ENCODE assay signal across 8 cellular contexts in the genomic region with DNA sequence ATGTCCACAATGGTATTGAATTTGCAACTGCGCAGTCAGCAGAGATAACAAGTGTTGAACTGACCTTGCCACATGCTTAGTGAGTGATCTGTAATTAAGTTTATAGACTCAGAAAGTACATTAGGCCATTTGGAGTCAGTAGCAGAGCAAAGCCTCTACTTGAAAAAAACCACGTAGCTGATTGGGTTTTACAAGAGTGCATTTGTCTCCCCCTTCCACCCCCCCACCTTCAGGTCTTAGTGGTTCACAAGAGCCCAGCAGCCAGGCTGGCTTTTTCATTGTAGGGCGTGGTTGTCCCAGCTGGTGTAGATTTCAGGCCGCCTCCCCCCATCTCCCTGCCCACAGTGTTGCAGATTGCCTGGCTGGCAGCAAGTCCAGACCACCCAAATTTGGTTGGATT. TPM values are rescaled to one million over a fixed set of nuclear protein-coding genes. Genes with fewer than 3 reads are reported as not detected.
DNase-seq lines count a peak whose midpoint lies in the region; ATAC-seq and TF ChIP-seq lines count a peak whose summit lies in the region.
"Not testable (repeated sequence)": the region's sequence is repeated elsewhere in the genome, so short reads cannot be mapped to it uniquely, and the experiment has no call there.
"Had no signal": no experiment of that assay in that cellular context is flagged by ENCODE, and none has a peak within 500 bp of the region (broad histone marks: within the 10 kb centered on the region; RNA-seq: fewer than 3 reads in every experiment).

No MANE protein-coding gene starts in this region.

- peak overlapping the region; percentile 55 to 97 (median 95) for H3K4me2 ChIP-seq in BLaER1 treated with 17β-estradiol and CSF1 and Interleukin-3, amounts not matched to agents 10 nM and 100 nM

- not testable (repeated sequence) for H3K9me3 ChIP-seq in BLaER1 treated with 17β-estradiol and CSF1 and Interleukin-3, amounts not matched to agents 10 nM and 100 nM (replicated peaks in 1 of 11); mucosa of descending colon; sigmoid colon

- peak overlapping the region in 9 of 11 experiments; percentile 14 to 68 (median 51); a peak in 14 of 22 replicates for H3K27ac ChIP-seq in BLaER1 treated with 17β-estradiol and CSF1 and Interleukin-3, amounts not matched to agents 10 nM and 100 nM
- H3K27ac ChIP-seq in RWPE1, result peak overlapping the region; percentile 58
- H3K27ac ChIP-seq in sigmoid colon, result not testable (repeated sequence)

- TF ChIP-seq EP300 in sigmoid colon (IDR thresholded peaks at IDR 0.05), result not testable (repeated sequence)

- H3K36me3 ChIP-seq in BLaER1 treated with 17β-estradiol and CSF1 and Interleukin-3, amounts not matched to agents 10 nM and 100 nM; mucosa of descending colon (ENCODE audit: low read depth); sigmoid colon: not testable (repeated sequence)

- H3K27me3 ChIP-seq in BLaER1 treated with 17β-estradiol and CSF1 and Interleukin-3, amounts not matched to agents 10 nM and 100 nM; sigmoid colon: not testable (repeated sequence)

- POLR2A ChIA-PET in RWPE1 (lab: Yijun Ruan, JAX; ENCODE audit: low non-redundant PET), result not testable (repeated sequence)

- not testable (repeated sequence) for TF ChIP-seq CTCF in RWPE1 (conservative IDR thresholded peaks at IDR 0.05; ENCODE audit: low read depth); mucosa of descending colon (IDR thresholded peaks at IDR 0.05); sigmoid colon (IDR thresholded peaks at IDR 0.05)

- not testable (repeated sequence) for TF ChIP-seq POLR2A in erythroblast (IDR thresholded peaks at IDR 0.05; ENCODE audit: low read length); sigmoid colon (IDR thresholded peaks at IDR 0.05)

- peak; percentile 63 for ATAC-seq in mucosa of descending colon

- H3K9ac ChIP-seq in BLaER1 treated with 17β-estradiol and CSF1 and Interleukin-3, amounts not matched to agents 10 nM and 100 nM, result peak overlapping the region in 7 of 11 experiments; percentile 39 to 67 (median 56); a peak in 13 of 22 replicates

- peak overlapping the region in 5 of 10 experiments; percentile 3 to 52 (median 37); a peak in 8 of 20 replicates for H3K4me3 ChIP-seq in BLaER1 treated with 17β-estradiol and CSF1 and Interleukin-3, amounts not matched to agents 10 nM and 100 nM
- H3K4me3 ChIP-seq in mucosa of descending colon, sigmoid colon: not testable (repeated sequence)

- H4K20me1 ChIP-seq in BLaER1 treated with 17β-estradiol and CSF1 and Interleukin-3, amounts not matched to agents 10 nM and 100 nM, result peaks cover 0 to 24% (median 5%) of the 10 kb centered on the region in 11 experiments; a peak in 10 of 22 replicates

- CTCF ChIA-PET in RWPE1 (lab: Yijun Ruan, JAX), result not testable (repeated sequence)

- WGBS in sigmoid colon, 2 donors, result 23 to 73% methylated on average over 4 of the region's 4 CpGs

- peaks cover 50 to 82% (median 68%) of the 10 kb centered on the region in 10 experiments for H3K4me1 ChIP-seq in BLaER1 treated with 17β-estradiol and CSF1 and Interleukin-3, amounts not matched to agents 10 nM and 100 nM
- H3K4me1 ChIP-seq in mucosa of descending colon (ENCODE audit: low read depth), result peaks cover 14% of the 10 kb centered on the region
- peaks cover 4 to 26% (median 20%) of the 10 kb centered on the region in 4 donors for H3K4me1 ChIP-seq in sigmoid colon

- peak; percentile 67 for DNase-seq in NCI-H2107 treated with DMSO at 0.1 percent for 48 hours (lab: John Stamatoyannopoulos, UW; ENCODE audit: unreplicated experiment)
- DNase-seq in RWPE1 (ENCODE audit: low spot score), result not testable (repeated sequence)
- DNase-seq in activated effector memory CD4-positive, alpha-beta T cell treated with anti-CD3 and anti-CD28 coated beads, Interleukin-2, amount 50 U/mL, for 16 hours, result peak; percentile 30
- DNase-seq in erythroblast (lab: John Stamatoyannopoulos, UW), result peak; percentile 50 to 58
- DNase-seq in mucosa of descending colon, result peak; percentile 68 to 77 (median 73)
- DNase-seq in sigmoid colon, result peak; percentile 46

- intact Hi-C loops in mucosa of descending colon (cut with DNase I, micrococcal nuclease), result not testable (repeated sequence)
- intact Hi-C loops in sigmoid colon (cut with DNase I), result loop anchor here (5.0 kb wide), 2 partner anchors 97 to 187 kb away; partner anchors contain the start of gene ELOB

RNA-seq across cellular contexts. Expression of gene KCTD5, which starts 2.4 kb away (rescaled TPM):
- total RNA-seq in mucosa of descending colon, result 10 to 100 TPM; 28.2 to 80.7 (median 48.5) TPM
- total RNA-seq in sigmoid colon, result 10 to 100 TPM in 3 of 4 donors, 1 to 10 TPM in 1; 9.5 to 17.1 (median 11.5) TPM
- 10 to 100 TPM; 47.4 to 80.5 (median 78.6) TPM for polyA plus RNA-seq in sigmoid colon

RNA-seq across cellular contexts. Expression of gene PRSS27, which starts 40.1 kb away (rescaled TPM):
- total RNA-seq in mucosa of descending colon, result 1 to 10 TPM; 1.1 to 2.2 (median 1.4) TPM
- total RNA-seq in sigmoid colon, result 1 to 10 TPM; 1.2 to 5.0 (median 1.4) TPM
- polyA plus RNA-seq in sigmoid colon, result 1 to 10 TPM in 1 of 3 donors, under 1 TPM in 1, not detected in 1; 0.60 to 2.1 TPM
- polyA plus RNA-seq: CD8-positive, alpha-beta memory T cell had no signal
